ENCODE assay signal across 20 cellular contexts in genomic region chr4:24188459-24188858, GRCh38.
"Had no signal": no experiment of that assay in that cellular context is flagged by ENCODE, and none has a peak within 500 bp of the region (broad histone marks: within the 10 kb centered on the region; RNA-seq: fewer than 3 reads in every experiment).

No MANE protein-coding gene starts in this region.

- H3K27me3 ChIP-seq: dorsolateral prefrontal cortex, gastrocnemius medialis, heart right ventricle, left lung had no signal

- H3K9me3 ChIP-seq: esophagus squamous epithelium, gastrocnemius medialis, heart right ventricle, left lung, lower lobe of right lung had no signal

- H3K36me3 ChIP-seq: esophagus squamous epithelium, gastrocnemius medialis, heart right ventricle, left lung, lower lobe of right lung had no signal

- H3K4me3 ChIP-seq: coronary artery, dorsolateral prefrontal cortex, esophagus squamous epithelium, gastrocnemius medialis, heart right ventricle, left lung, lower lobe of right lung had no signal

- ATAC-seq: gastrocnemius medialis; heart right ventricle; left cardiac atrium; left lung; left ventricle myocardium superior; lower lobe of right lung; naive thymus-derived CD4-positive, alpha-beta T cell had no signal

- H3K27ac ChIP-seq: coronary artery, dorsolateral prefrontal cortex, esophagus squamous epithelium, gastrocnemius medialis, heart right ventricle, left lung, lower lobe of right lung had no signal

- DNase-seq: dermis blood vessel endothelial cell; dorsolateral prefrontal cortex; effector CD4-positive, alpha-beta T cell; effector memory CD4-positive, alpha-beta T cell; esophagus squamous epithelium; foreskin fibroblast; foreskin melanocyte; gastrocnemius medialis; glutamatergic neuron; head of caudate nucleus; heart right ventricle; hippocampal formation; left cardiac atrium; left lung; left ventricle myocardium superior; lower lobe of right lung; mesenchymal stem cell; midbrain; naive thymus-derived CD4-positive, alpha-beta T cell had no signal

- H3K4me1 ChIP-seq: esophagus squamous epithelium, gastrocnemius medialis, heart right ventricle, left lung, lower lobe of right lung had no signal
